Comparison of ENCODE assay signal across 8 cellular contexts in genomic region chr1:9293512-9294439, GRCh38.
DNase-seq lines count a peak whose midpoint lies in the region; ATAC-seq and TF ChIP-seq lines count a peak whose summit lies in the region.

No MANE protein-coding gene starts in this region.

- H3K36me3 ChIP-seq in OCI-LY3 (replicated peaks; ENCODE audit: low read depth, low read length) (no peaks in the 10 kb centered on the region), iPS-18a (ENCODE audit: control insufficient read depth, low read depth, low read length) (no peaks in the 10 kb centered on the region)

- DNase-seq in DMS79 treated with DMSO at 0.1 percent for 48 hours (lab: John Stamatoyannopoulos, UW) (peak; percentile 42), DMS79 (lab: John Stamatoyannopoulos, UW) (no peak), GOT3 (lab: John Stamatoyannopoulos, UW) (no peak)
- DNase-seq in activated naive CD8-positive, alpha-beta T cell treated with anti-CD3 and anti-CD28 coated beads, Interleukin-2, amount 50 U/mL, for 24 hours = peak; percentile 43
- peak; percentile 43 for DNase-seq in stimulated activated CD4-positive, alpha-beta T cell treated with anti-CD3 and anti-CD28 coated beads, Interleukin-4, amount 100 ng/mL, for 1 hour

- no peaks in the 10 kb centered on the region for H4K20me1 ChIP-seq in OCI-LY3 (ENCODE audit: insufficient read depth, low read length)

- H3K9ac ChIP-seq in OCI-LY3 (ENCODE audit: low read length) = peak overlapping the region; percentile 43; the same call in 1 of the 2 replicates
- H3K9ac ChIP-seq in iPS-18a (ENCODE audit: low read length) = peak overlapping the region; percentile 4

- H3K4me1 Mint-ChIP-seq in activated naive CD8-positive, alpha-beta T cell treated with anti-CD3 and anti-CD28 coated beads, Interleukin-2, amount 50 U/mL, for 24 hours = peaks cover 2% of the 10 kb centered on the region

- H3K27me3 Mint-ChIP-seq in activated naive CD8-positive, alpha-beta T cell treated with anti-CD3 and anti-CD28 coated beads, Interleukin-2, amount 50 U/mL, for 24 hours = peaks cover 5% of the 10 kb centered on the region

- no peak overlapping the region for H3K4me3 Mint-ChIP-seq in activated naive CD8-positive, alpha-beta T cell treated with anti-CD3 and anti-CD28 coated beads, Interleukin-2, amount 50 U/mL, for 24 hours

- H3K27me3 ChIP-seq in OCI-LY3 (ENCODE audit: low read depth, low read length) = peaks cover 16% of the 10 kb centered on the region
- H3K27me3 ChIP-seq in iPS-18a (ENCODE audit: control insufficient read depth, insufficient read depth, low read length) = peaks cover 28% of the 10 kb centered on the region

- no peaks in the 10 kb centered on the region for H3K4me1 ChIP-seq in OCI-LY3 (ENCODE audit: low read length)
- no peaks in the 10 kb centered on the region for H3K4me1 ChIP-seq in iPS-18a (ENCODE audit: control insufficient read depth, low read depth, low read length)

- no peak for TF ChIP-seq CTCF in OCI-LY3 (IDR thresholded peaks at IDR 0.05; ENCODE audit: low read depth, low read length)

- no peaks in the 10 kb centered on the region for H3K79me2 ChIP-seq in OCI-LY3 (ENCODE audit: low read length)

- peak overlapping the region; percentile 76 for H3K4me2 ChIP-seq in OCI-LY3 (ENCODE audit: low read length)

- peaks cover 3% of the 10 kb centered on the region for H3K36me3 Mint-ChIP-seq in activated naive CD8-positive, alpha-beta T cell treated with anti-CD3 and anti-CD28 coated beads, Interleukin-2, amount 50 U/mL, for 24 hours (ENCODE audit: low read depth)

- no peak overlapping the region for H3K27ac Mint-ChIP-seq in activated naive CD8-positive, alpha-beta T cell treated with anti-CD3 and anti-CD28 coated beads, Interleukin-2, amount 50 U/mL, for 24 hours

- no peaks in the 10 kb centered on the region for H3K9me3 ChIP-seq in OCI-LY3 (ENCODE audit: insufficient read depth, low read length)
- no peaks in the 10 kb centered on the region for H3K9me3 ChIP-seq in iPS-18a (ENCODE audit: control insufficient read depth, low read depth, low read length)

- H3K4me3 ChIP-seq in OCI-LY3 (ENCODE audit: low read length) (peak overlapping the region; percentile 77), iPS-18a (ENCODE audit: low read length) (peak overlapping the region; percentile 58)

- H3K27ac ChIP-seq in OCI-LY3 (ENCODE audit: low read length) = no peak overlapping the region
- H3K27ac ChIP-seq in iPS-18a (ENCODE audit: low read length) = no peak overlapping the region

- ATAC-seq in activated naive CD8-positive, alpha-beta T cell treated with anti-CD3 and anti-CD28 coated beads, Interleukin-2, amount 50 U/mL, for 24 hours = peak; percentile 8
- no peak for ATAC-seq in GM19463 (IDR thresholded peaks at IDR 0.05; ENCODE audit: unreplicated experiment)

- 0 out of 2 replicates have a peak overlapping the region, but pooled peaks have one; percentile 5 for H2AFZ ChIP-seq in OCI-LY3 (ENCODE audit: low read depth, low read length)

- H3K9me3 Mint-ChIP-seq in activated naive CD8-positive, alpha-beta T cell treated with anti-CD3 and anti-CD28 coated beads, Interleukin-2, amount 50 U/mL, for 24 hours = peaks cover 4% of the 10 kb centered on the region

Comparison
In these comparisons a context has a peak if more than half of its experiments do, and no peak if none do; other contexts are left out.
1. DNase-seq: peak in DMS79 treated with DMSO at 0.1 percent for 48 hours (single experiment), activated naive CD8-positive, alpha-beta T cell treated with anti-CD3 and anti-CD28 coated beads, Interleukin-2, amount 50 U/mL, for 24 hours (single experiment) and stimulated activated CD4-positive, alpha-beta T cell treated with anti-CD3 and anti-CD28 coated beads, Interleukin-4, amount 100 ng/mL, for 1 hour (single experiment); none in DMS79 (single experiment) and GOT3 (single experiment).